ENCODE assay signal across 15 cellular contexts in the genomic region with DNA sequence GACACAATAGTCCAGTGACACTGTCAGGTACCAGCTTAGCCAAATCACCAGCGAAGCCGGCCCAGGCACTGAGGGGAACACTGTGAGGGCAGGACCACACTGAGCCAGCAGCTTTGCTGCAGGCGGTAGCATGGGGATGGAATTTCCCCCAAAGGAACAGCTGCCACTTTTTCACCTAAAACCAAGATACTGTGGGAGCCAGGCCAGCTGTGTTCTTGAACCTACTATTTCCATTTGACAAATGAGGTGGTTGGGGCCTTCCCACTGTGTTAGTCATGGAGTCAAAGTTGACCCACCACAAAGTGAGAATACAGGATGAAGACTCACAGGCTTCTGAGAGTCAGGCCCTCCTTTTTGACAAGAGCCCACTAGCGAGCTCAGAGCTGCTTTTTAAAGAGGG.
A peak's percentile ranks its signal among the peaks of the same experiment; 100 is the strongest.
DNase-seq lines count a peak whose midpoint lies in the region; ATAC-seq and TF ChIP-seq lines count a peak whose summit lies in the region.
"Had no signal": no experiment of that assay in that cellular context is flagged by ENCODE, and none has a peak within 500 bp of the region (broad histone marks: within the 10 kb centered on the region; RNA-seq: fewer than 3 reads in every experiment).

No MANE protein-coding gene starts in this region.

- H3K4me3 ChIP-seq in BLaER1 (no peak overlapping the region), astrocyte of the spinal cord (ENCODE audit: low read depth, low read length) (no peak overlapping the region), MM.1S (ENCODE audit: low read length) (no peak overlapping the region), heart left ventricle (no peak overlapping the region), esophagus muscularis mucosa (no peak overlapping the region)
- H3K4me3 ChIP-seq: GM23338, left ventricle myocardium inferior, tibial nerve had no signal

- H3K4me1 ChIP-seq in BLaER1 = peaks cover 6% of the 10 kb centered on the region
- H3K4me1 ChIP-seq in MM.1S (ENCODE audit: low read length) = no peaks in the 10 kb centered on the region
- H3K4me1 ChIP-seq in heart left ventricle = no peaks in the 10 kb centered on the region
- H3K4me1 ChIP-seq in esophagus muscularis mucosa = no peaks in the 10 kb centered on the region
- H3K4me1 ChIP-seq: left ventricle myocardium inferior, parathyroid adenoma, tibial nerve had no signal

- ATAC-seq in GM19452 (IDR thresholded peaks at IDR 0.05; ENCODE audit: unreplicated experiment) (peak; percentile 62), HG02938 (IDR thresholded peaks at IDR 0.05; ENCODE audit: unreplicated experiment) (peak; percentile 74), heart left ventricle (no peak)
- ATAC-seq: GM23338, HepG2 had no signal

- TF ChIP-seq EP300 in esophagus muscularis mucosa (IDR thresholded peaks at IDR 0.05) = no peak

- intact Hi-C loops in heart left ventricle (cut with DNase I) (no loop called here), esophagus muscularis mucosa (cut with DNase I) (no loop called here)

- H3K4me2 ChIP-seq in BLaER1 (0 out of 2 replicates have a peak overlapping the region, but pooled peaks have one; percentile 17), MM.1S (ENCODE audit: low read depth, low read length) (no peak overlapping the region)
- H3K4me2 ChIP-seq: GM23338 had no signal

- DNase-seq in astrocyte of the spinal cord (ENCODE audit: low read depth, low spot score) (peak; percentile 93), MM.1S (no peak), heart left ventricle (no peak), esophagus muscularis mucosa (ENCODE audit: extremely low spot score) (no peak)
- no peak for DNase-seq in activated CD4-positive, alpha-beta T cell treated with anti-CD3 and anti-CD28 coated beads for 4 hours
- DNase-seq: activated CD8-positive, alpha-beta memory T cell treated with anti-CD3 and anti-CD28 coated beads, Interleukin-2, amount 50 U/mL, for 4 hours; left ventricle myocardium inferior; NCI-H2029 treated with DMSO at 0.1 percent for 48 hours had no signal

- H3K27ac ChIP-seq in BLaER1 (no peak overlapping the region), MM.1S (ENCODE audit: low read length) (no peak overlapping the region), heart left ventricle (no peak overlapping the region), esophagus muscularis mucosa (replicated peaks in 1 of 4) (no peak overlapping the region)
- H3K27ac ChIP-seq: left ventricle myocardium inferior, parathyroid adenoma, tibial nerve had no signal

- no peaks in the 10 kb centered on the region for H3K79me2 ChIP-seq in MM.1S (ENCODE audit: low read length)
- H3K79me2 ChIP-seq: parathyroid adenoma had no signal

- in situ Hi-C loops in astrocyte of the spinal cord (cut with HindIII; ENCODE audit: low sequenced_read_pairs) = no loop called here

- TF ChIP-seq POLR2A in heart left ventricle (IDR thresholded peaks at IDR 0.05) (no peak), esophagus muscularis mucosa (IDR thresholded peaks at IDR 0.05; ENCODE audit: low read depth) (no peak)

- H2AFZ ChIP-seq in MM.1S (ENCODE audit: low read length) = no peak overlapping the region
- H2AFZ ChIP-seq: GM23338, parathyroid adenoma had no signal

- H3F3A ChIP-seq in MM.1S (ENCODE audit: insufficient read depth, low read length) = no peaks in the 10 kb centered on the region

- H3K36me3 ChIP-seq in BLaER1 (no peaks in the 10 kb centered on the region), MM.1S (replicated peaks; ENCODE audit: insufficient read depth, low read length) (no peaks in the 10 kb centered on the region), heart left ventricle (no peaks in the 10 kb centered on the region), esophagus muscularis mucosa (no peaks in the 10 kb centered on the region)
- H3K36me3 ChIP-seq: left ventricle myocardium inferior, tibial nerve had no signal

- H3K9ac ChIP-seq in BLaER1 (no peak overlapping the region), MM.1S (ENCODE audit: low read length) (no peak overlapping the region)
- H3K9ac ChIP-seq: parathyroid adenoma had no signal

- 82 to 93% (median 90%) methylated on average over 3 to 4 of the region's 4 CpGs for WGBS in heart left ventricle, 4 donors
- 90% methylated on average over 3 of the region's 4 CpGs for WGBS in esophagus muscularis mucosa

- H3K27me3 ChIP-seq in BLaER1 (no peaks in the 10 kb centered on the region), MM.1S (replicated peaks; ENCODE audit: insufficient read depth, low read length) (no peaks in the 10 kb centered on the region), heart left ventricle (no peaks in the 10 kb centered on the region), esophagus muscularis mucosa (no peaks in the 10 kb centered on the region)
- H3K27me3 ChIP-seq: tibial nerve had no signal

- TF ChIP-seq CTCF in astrocyte of the spinal cord (IDR thresholded peaks at IDR 0.05; ENCODE audit: low read depth, low read length) = no peak
- no peak for TF ChIP-seq CTCF in MM.1S (IDR thresholded peaks at IDR 0.05; ENCODE audit: low read length)
- no peak for TF ChIP-seq CTCF in heart left ventricle (IDR thresholded peaks at IDR 0.05)
- TF ChIP-seq CTCF in esophagus muscularis mucosa (IDR thresholded peaks at IDR 0.05) = no peak

- H3K9me3 ChIP-seq in BLaER1 (no peaks in the 10 kb centered on the region), MM.1S (replicated peaks; ENCODE audit: insufficient read depth, low read length) (no peaks in the 10 kb centered on the region), heart left ventricle (no peaks in the 10 kb centered on the region), esophagus muscularis mucosa (no peaks in the 10 kb centered on the region)
- H3K9me3 ChIP-seq: left ventricle myocardium inferior, tibial nerve had no signal

- H3K9me2 ChIP-seq in MM.1S (replicated peaks; ENCODE audit: insufficient read depth, low read length) = no peaks in the 10 kb centered on the region

- H4K20me1 ChIP-seq in BLaER1 = no peaks in the 10 kb centered on the region
- H4K20me1 ChIP-seq in MM.1S (ENCODE audit: insufficient read depth, low read length) = no peaks in the 10 kb centered on the region

Comparison
In these comparisons a context has a peak if more than half of its experiments do, and no peak if none do; other contexts are left out.
1. ATAC-seq: peak in GM19452 (single experiment) and HG02938 (single experiment); none in heart left ventricle (0 of 4).